Comparison of ENCODE assay signal across 13 cellular contexts in genomic region chr5:140553657-140554056, GRCh38. TPM values are rescaled to one million over a fixed set of nuclear protein-coding genes. Genes with fewer than 3 reads are reported as not detected.
A peak's percentile ranks its signal among the peaks of the same experiment; 100 is the strongest.
DNase-seq lines count a peak whose midpoint lies in the region; ATAC-seq, FAIRE-seq and TF ChIP-seq lines count a peak whose summit lies in the region.
"Had no signal": no experiment of that assay in that cellular context is flagged by ENCODE, and none has a peak within 500 bp of the region (broad histone marks: within the 10 kb centered on the region; RNA-seq: fewer than 3 reads in every experiment).

No MANE protein-coding gene starts in this region.

- DNase-seq in A549 (ENCODE audit: low read depth in 1 of 2, low spot score in 1 of 2) (no peak), GDM1 (lab: John Stamatoyannopoulos, UW) (peak; percentile 0), T-cell (no peak), esophagus squamous epithelium (lab: John Stamatoyannopoulos, UW) (no peak), GF-D8 (lab: John Stamatoyannopoulos, UW) (no peak), transverse colon (no peak), foreskin fibroblast (no peak)
- DNase-seq: effector CD4-positive, alpha-beta T cell; NCI-H187 treated with DMSO at 0.1 percent for 48 hours; upper lobe of right lung had no signal

- H3K4me1 ChIP-seq in A549 (peaks cover 39% of the 10 kb centered on the region), esophagus squamous epithelium (peaks cover 16 to 64% (median 38%) of the 10 kb centered on the region in 3 donors), transverse colon (peaks cover 28 to 57% (median 33%) of the 10 kb centered on the region in 4 donors)

- H3K27me3 ChIP-seq in esophagus squamous epithelium (no peaks in the 10 kb centered on the region), transverse colon (no peaks in the 10 kb centered on the region)
- H3K27me3 ChIP-seq: upper lobe of right lung had no signal

- H3K36me3 ChIP-seq in esophagus squamous epithelium (peaks cover 0 to 57% (median 25%) of the 10 kb centered on the region in 3 donors), transverse colon (peaks cover 0 to 19% (median 0%) of the 10 kb centered on the region in 4 donors)

- TF ChIP-seq CTCF in A549 (IDR thresholded peaks at IDR 0.05) (no peak), esophagus squamous epithelium (IDR thresholded peaks at IDR 0.05) (no peak), transverse colon (IDR thresholded peaks at IDR 0.05) (no peak), foreskin fibroblast (IDR thresholded peaks at IDR 0.05; ENCODE audit: low read depth, low read length) (no peak)

- ATAC-seq in A549 (no peak), T-cell (replicated peaks in 1 of 4) (no peak), HG03442 (IDR thresholded peaks at IDR 0.05; ENCODE audit: unreplicated experiment) (no peak)
- ATAC-seq: GM23338, Right ventricle myocardium inferior, upper lobe of right lung had no signal

- TF ChIP-seq RAD21 in A549 (conservative IDR thresholded peaks at IDR 0.05 in 1 of 2, IDR thresholded peaks at IDR 0.05 in 1 of 2) = no peak

- H3K27ac ChIP-seq in A549 (no peak overlapping the region), esophagus squamous epithelium (peak overlapping the region; percentile 15 to 31 (median 25)), transverse colon (peak overlapping the region in 2 of 4 donors; percentile 3 to 15)
- H3K27ac ChIP-seq: upper lobe of right lung had no signal

- POLR2A ChIA-PET in A549 (lab: Yijun Ruan, JAX) = no interaction called here
- POLR2A ChIA-PET in T-cell (lab: Charles Lee) = interaction anchor here in 1 of 2 donors (0.6 kb wide), 2 partner anchors 79 to 92 kb away, joined by 3 read pairs; no protein-coding TSS in a partner anchor

- no peak for TF ChIP-seq EP300 in A549 (IDR thresholded peaks at IDR 0.05)
- no peak for TF ChIP-seq EP300 in transverse colon (IDR thresholded peaks at IDR 0.05; ENCODE audit: low read depth)

- intact Hi-C loops in esophagus squamous epithelium (cut with DNase I) = no loop called here
- intact Hi-C loops in transverse colon (cut with DNase I; ENCODE audit: low total_unique reads) = no loop called here

- no peaks in the 10 kb centered on the region for H3K27me3 Mint-ChIP-seq in T-cell

- H3K9me3 ChIP-seq in A549 = no peaks in the 10 kb centered on the region
- no peaks in the 10 kb centered on the region for H3K9me3 ChIP-seq in esophagus squamous epithelium
- no peaks in the 10 kb centered on the region for H3K9me3 ChIP-seq in transverse colon
- H3K9me3 ChIP-seq: upper lobe of right lung had no signal

- no peaks in the 10 kb centered on the region for H3K9me3 Mint-ChIP-seq in T-cell
- H3K9me3 Mint-ChIP-seq: GM23338 had no signal

- TF ChIP-seq POLR2A in A549 (IDR thresholded peaks at IDR 0.05; ENCODE audit: low read length) (no peak), esophagus squamous epithelium (IDR thresholded peaks at IDR 0.05) (no peak), transverse colon (IDR thresholded peaks at IDR 0.05) (no peak)

- 88% methylated on average over 2 of the region's 2 CpGs for WGBS in A549 (ENCODE audit: missing lambda C conversion rate)
- WGBS in esophagus squamous epithelium, 2 donors = 44 to 57% methylated on average over 2 of the region's 2 CpGs
- WGBS in transverse colon (ENCODE audit: low coverage in 1 of 2), 2 donors = 60 to 72% methylated on average over 2 of the region's 2 CpGs

- in situ Hi-C loops in transverse colon (cut with MboI; ENCODE audit: low pct_ligation_motif_present in 1 of 4, low pct_unique_long_range_greater_than_20kb in 1 of 4, low sequenced_read_pairs in 3 of 4) = loop anchor here in 1 of 4 donors (25.0 kb wide), 1 partner anchor 109 kb away; the partner anchor contains the start of genes DND1 and WDR55

- H3K4me3 ChIP-seq in A549 (no peak overlapping the region), esophagus squamous epithelium (no peak overlapping the region), transverse colon (no peak overlapping the region), foreskin fibroblast (ENCODE audit: low read depth in 1 of 2, low read length in 2 of 2) (no peak overlapping the region)
- H3K4me3 ChIP-seq: GM23338, upper lobe of right lung had no signal

- peaks cover 68 to 72% (median 71%) of the 10 kb centered on the region in 3 donors for H3K4me1 Mint-ChIP-seq in T-cell

- peak overlapping the region; percentile 66 to 76 for H3K27ac Mint-ChIP-seq in T-cell

- peak overlapping the region; percentile 32; the same call in 1 of the 3 replicates for H3K4me2 ChIP-seq in A549
- H3K4me2 ChIP-seq: GM23338 had no signal

- no peak overlapping the region for H3K4me3 Mint-ChIP-seq in T-cell
- H3K4me3 Mint-ChIP-seq: GM23338 had no signal

- CTCF ChIA-PET in A549 (lab: Yijun Ruan, JAX) (interaction anchor here (2.2 kb wide), 1 partner anchor 82 kb away, joined by 11 read pairs; no protein-coding TSS in a partner anchor), T-cell (lab: Charles Lee) (interaction anchor here in 1 of 2 donors (0.7 kb wide), 1 partner anchor 166 kb away, joined by 3 read pairs; no protein-coding TSS in a partner anchor)

- H3K36me3 Mint-ChIP-seq in T-cell = peaks cover 33% of the 10 kb centered on the region

- FAIRE-seq in A549 (lab: Jason Lieb, UNC) = no peak

TF ChIP-seq in A549, 52 proteins besides CTCF, POLR2A, EP300 and RAD21:
- TF ChIP-seq ZSCAN20 (CRISPR knock-in tag; IDR thresholded peaks at IDR 0.05) = no peak

RNA-seq across cellular contexts. Expression of gene SRA1, which starts 3.6 kb away (rescaled TPM):
- polyA plus RNA-seq in A549 (2011; rRNA removed) (48.1 and 50.8 TPM in 2 replicates), A549 (2017; fragmentation: RNase III; extraction: RNeasy Plus Mini Kit Qiagen cat#74134 plus additional on column Dnase treatment) (28.6 to 32.1 TPM (median 30.3 TPM) in 3 replicates)
- polyA plus RNA-seq in A549 (2012; cell fraction: cytosol; rRNA removed) = 27.9 and 30.4 TPM in 2 replicates
- 18.5 and 21.7 TPM in 2 replicates for polyA plus RNA-seq in A549 (2012; cell fraction: nucleus; rRNA removed)
- polyA minus RNA-seq in A549 (2011; rRNA and poly(A)+ RNA removed) = 26.5 and 32.6 TPM in 2 replicates
- total RNA-seq in T-cell (10 to 100 TPM; 26.8 to 30.5 (median 28.4) TPM), esophagus squamous epithelium (10 to 100 TPM; 17.4 to 22.3 (median 21.0) TPM), transverse colon (10 to 100 TPM; 19.9 to 36.3 (median 26.5) TPM)

RNA-seq across cellular contexts. Expression of gene EIF4EBP3, which starts 6.2 kb away (rescaled TPM):
- polyA plus RNA-seq in A549 (2011; rRNA removed) = 2.0 and 2.9 TPM in 2 replicates
- 0.79 and 1.1 TPM in 2 replicates for polyA plus RNA-seq in A549 (2012; cell fraction: cytosol; rRNA removed)
- polyA plus RNA-seq in A549 (2012; cell fraction: nucleus; rRNA removed) = 2.1 and 3.8 TPM in 2 replicates
- polyA plus RNA-seq in A549 (2017; fragmentation: RNase III; extraction: RNeasy Plus Mini Kit Qiagen cat#74134 plus additional on column Dnase treatment) = 0.96 to 1.6 TPM (median 1.2 TPM) in 3 replicates
- polyA minus RNA-seq in A549 (2011; rRNA and poly(A)+ RNA removed) = 2.2 and 3.0 TPM in 2 replicates
- 10 to 100 TPM; 10.6 to 23.6 (median 20.4) TPM for total RNA-seq in T-cell
- total RNA-seq in esophagus squamous epithelium = 10 to 100 TPM in 1 of 4 donors, 1 to 10 TPM in 3; 3.0 to 12.4 (median 6.2) TPM
- 10 to 100 TPM in 3 of 4 donors, not detected in 1; 18.0 to 56.0 (median 27.5) TPM for total RNA-seq in transverse colon

RNA-seq across cellular contexts. Expression of gene APBB3, which starts 10.7 kb away (rescaled TPM):
- polyA plus RNA-seq in A549 (2011; rRNA removed) (11.7 and 13.4 TPM in 2 replicates), A549 (2017; fragmentation: RNase III; extraction: RNeasy Plus Mini Kit Qiagen cat#74134 plus additional on column Dnase treatment) (7.1 to 10.6 TPM (median 9.4 TPM) in 3 replicates)
- 10.4 and 10.5 TPM in 2 replicates for polyA plus RNA-seq in A549 (2012; cell fraction: cytosol; rRNA removed)
- polyA plus RNA-seq in A549 (2012; cell fraction: nucleus; rRNA removed) = 102 and 116 TPM in 2 replicates
- polyA minus RNA-seq in A549 (2011; rRNA and poly(A)+ RNA removed) = 16.8 and 17.7 TPM in 2 replicates
- total RNA-seq in T-cell (10 to 100 TPM; 53.9 to 70.5 (median 64.1) TPM), esophagus squamous epithelium (10 to 100 TPM in 1 of 4 donors, 1 to 10 TPM in 3; 3.4 to 10.5 (median 6.5) TPM), transverse colon (10 to 100 TPM; 20.1 to 42.5 (median 37.4) TPM)

RNA-seq across cellular contexts. Expression of gene SLC35A4, which starts 11.0 kb away (rescaled TPM):
- polyA plus RNA-seq in A549 (2011; rRNA removed) (79.5 and 135 TPM in 2 replicates), A549 (2017; fragmentation: RNase III; extraction: RNeasy Plus Mini Kit Qiagen cat#74134 plus additional on column Dnase treatment) (62.1 to 70.3 TPM (median 65.6 TPM) in 3 replicates)
- polyA plus RNA-seq in A549 (2012; cell fraction: cytosol; rRNA removed) = 95.2 and 118 TPM in 2 replicates
- polyA plus RNA-seq in A549 (2012; cell fraction: nucleus; rRNA removed) = 70.8 and 86.9 TPM in 2 replicates
- 107 and 136 TPM in 2 replicates for polyA minus RNA-seq in A549 (2011; rRNA and poly(A)+ RNA removed)
- total RNA-seq in T-cell (10 to 100 TPM; 47.7 to 75.2 (median 72.4) TPM), esophagus squamous epithelium (10 to 100 TPM; 41.4 to 56.9 (median 52.6) TPM), transverse colon (10 to 100 TPM; 39.4 to 75.5 (median 52.6) TPM)

Comparison
In these comparisons a context has a peak if more than half of its experiments do, and no peak if none do; other contexts are left out.
1. H3K27ac ChIP-seq: peak in esophagus squamous epithelium (4 of 4); none in A549 (0 of 2).